ENCODE assay signal across 8 cellular contexts in genomic region chr15:34336333-34336732, GRCh38. TPM values are rescaled to one million over a fixed set of nuclear protein-coding genes. Genes with fewer than 3 reads are reported as not detected.
DNase-seq lines count a peak whose midpoint lies in the region; ATAC-seq, FAIRE-seq and TF ChIP-seq lines count a peak whose summit lies in the region.

No MANE protein-coding gene starts in this region.

- no peaks in the 10 kb centered on the region for H3K27me3 Mint-ChIP-seq in osteocyte (ENCODE audit: unreplicated experiment)

- peak overlapping the region; percentile 82 for H3K4me3 Mint-ChIP-seq in osteocyte (ENCODE audit: unreplicated experiment)

- H3K4me3 ChIP-seq in MM.1S (ENCODE audit: low read length) (peak overlapping the region; percentile 87), coronary artery (peak overlapping the region; percentile 98)

- no peaks in the 10 kb centered on the region for H3K9me3 ChIP-seq in MM.1S (replicated peaks; ENCODE audit: insufficient read depth, low read length)

- no peaks in the 10 kb centered on the region; the same call in 1 of the 2 replicates for H3K36me3 ChIP-seq in MM.1S (replicated peaks; ENCODE audit: insufficient read depth, low read length)

- H3K4me1 ChIP-seq in MM.1S (ENCODE audit: low read length): peaks cover 10% of the 10 kb centered on the region

- peak overlapping the region; percentile 97 for H3K27ac Mint-ChIP-seq in osteocyte (ENCODE audit: unreplicated experiment)

- peak overlapping the region; percentile 92 for H3K4me2 ChIP-seq in MM.1S (ENCODE audit: low read depth, low read length)

- no peaks in the 10 kb centered on the region for H3K27me3 ChIP-seq in MM.1S (replicated peaks; ENCODE audit: insufficient read depth, low read length)

- no peaks in the 10 kb centered on the region for H3K9me3 Mint-ChIP-seq in osteocyte (ENCODE audit: unreplicated experiment)

- no peaks in the 10 kb centered on the region for H4K20me1 ChIP-seq in MM.1S (ENCODE audit: insufficient read depth, low read length)

- H3K36me3 Mint-ChIP-seq in osteocyte (ENCODE audit: unreplicated experiment): peaks cover 14% of the 10 kb centered on the region

- no peak for TF ChIP-seq POLR2A in GM12891 (IDR thresholded peaks at IDR 0.05; ENCODE audit: low read depth, low read length)

- peaks cover 68% of the 10 kb centered on the region for H3K4me1 Mint-ChIP-seq in osteocyte (ENCODE audit: unreplicated experiment)

- H2AFZ ChIP-seq in MM.1S (ENCODE audit: low read length): peak overlapping the region; percentile 29; the same call in 1 of the 2 replicates

- TF ChIP-seq CTCF in MM.1S (IDR thresholded peaks at IDR 0.05; ENCODE audit: low read length) (no peak), coronary artery (IDR thresholded peaks at IDR 0.05) (no peak), osteocyte (IDR thresholded peaks at IDR 0.05) (no peak)

- H3K27ac ChIP-seq in MM.1S (ENCODE audit: low read length): peak overlapping the region; percentile 80; the same call in 1 of the 2 replicates
- H3K27ac ChIP-seq in coronary artery: peak overlapping the region in 1 of 2 donors; percentile 93

- H3K9ac ChIP-seq in MM.1S (ENCODE audit: low read length): peak overlapping the region; percentile 83

- H3K9me2 ChIP-seq in MM.1S (replicated peaks; ENCODE audit: insufficient read depth, low read length): no peaks in the 10 kb centered on the region

- no peak for ATAC-seq in GM18511 (IDR thresholded peaks at IDR 0.05; ENCODE audit: unreplicated experiment)

- no peak for DNase-seq in GM12891 (ENCODE audit: insufficient read length, low spot score)
- DNase-seq in MM.1S: peak; percentile 37
- no peak for DNase-seq in coronary artery (ENCODE audit: low spot score)
- DNase-seq in osteocyte (ENCODE audit: extremely low spot score, unreplicated experiment): no peak
- DNase-seq in NCI-H128 (lab: John Stamatoyannopoulos, UW; ENCODE audit: unreplicated experiment): no peak
- no peak for DNase-seq in NCI-H1092 (lab: John Stamatoyannopoulos, UW)
- no peak for DNase-seq in NCI-H1417 (lab: John Stamatoyannopoulos, UW)

- peak; percentile 31 for FAIRE-seq in GM12891 (lab: Jason Lieb, UNC)

- H3F3A ChIP-seq in MM.1S (ENCODE audit: insufficient read depth, low read length): peaks cover 47% of the 10 kb centered on the region

- peaks cover 75% of the 10 kb centered on the region for H3K79me2 ChIP-seq in MM.1S (ENCODE audit: low read length)

TF ChIP-seq in GM12891, 5 proteins besides CTCF, POLR2A, EP300 and RAD21:
- TF ChIP-seq TAF1 (IDR thresholded peaks at IDR 0.05; ENCODE audit: low read depth, low read length) (0 out of 2 replicates have a peak, but pooled peaks have one; percentile 18), SPI1 (IDR thresholded peaks at IDR 0.05; ENCODE audit: low read depth, low read length) (no peak), POLR2AphosphoS5 (IDR thresholded peaks at IDR 0.05; ENCODE audit: low read depth, low read length) (no peak)

RNA-seq across cellular contexts. Expression of gene SLC12A6, which starts 1.2 kb away (rescaled TPM):
- 17.6 TPM for polyA plus RNA-seq in GM12891 (2012; ENCODE audit: low read depth, missing spikeins)
- total RNA-seq in osteocyte: 52.3 and 58.7 TPM in 2 replicates

RNA-seq across cellular contexts. Expression of gene NOP10, which starts 6.6 kb away (rescaled TPM):
- polyA plus RNA-seq in GM12891 (2012; ENCODE audit: low read depth, missing spikeins): 309 TPM
- 200 and 205 TPM in 2 replicates for total RNA-seq in osteocyte

RNA-seq across cellular contexts. Expression of gene NUTM1, which starts 6.8 kb away (rescaled TPM):
- polyA plus RNA-seq in GM12891 (2012; ENCODE audit: low read depth, missing spikeins): 0.05 TPM
- not detected in 2 replicates for total RNA-seq in osteocyte

RNA-seq across cellular contexts. Expression of gene LPCAT4, which starts 30.7 kb away (rescaled TPM):
- polyA plus RNA-seq in GM12891 (2012; ENCODE audit: low read depth, missing spikeins): 21.9 TPM
- 49.0 and 56.0 TPM in 2 replicates for total RNA-seq in osteocyte
